In the genomic region with DNA sequence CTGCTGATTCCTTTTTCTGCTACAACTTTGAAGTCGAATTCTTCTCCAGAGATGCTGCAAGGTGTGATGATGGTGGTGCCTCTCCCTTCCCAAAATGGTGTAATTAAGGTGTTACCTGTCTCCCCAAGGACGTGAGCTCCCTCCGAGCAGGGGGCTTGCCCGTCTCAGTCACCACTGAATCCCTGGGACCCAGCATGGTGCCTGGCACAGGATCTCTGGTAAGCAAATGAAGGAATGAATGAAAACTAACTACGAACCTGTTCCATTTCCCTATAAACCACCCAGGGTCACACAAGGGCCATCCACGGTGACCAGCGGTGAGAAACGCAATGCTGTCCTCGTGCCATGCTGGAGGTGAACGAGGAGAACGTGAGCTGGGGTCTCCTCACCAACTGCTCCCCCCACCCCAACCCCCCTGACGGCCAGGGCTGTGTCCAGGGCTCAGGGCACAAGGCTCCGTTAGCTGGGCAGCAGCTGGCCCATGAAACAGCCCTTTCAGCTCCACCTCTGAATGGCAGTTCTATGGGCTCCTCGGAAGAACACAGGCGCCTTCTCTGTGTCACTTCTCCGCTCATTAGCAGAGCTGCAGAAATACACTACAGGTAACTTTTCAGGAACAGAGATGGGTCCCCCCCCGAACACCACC, we compare ENCODE assay signal across 13 cellular contexts.
"Had no signal": no experiment of that assay in that cellular context is flagged by ENCODE, and none has a peak within 500 bp of the region (broad histone marks: within the 10 kb centered on the region; RNA-seq: fewer than 3 reads in every experiment).

No MANE protein-coding gene starts in this region.

- H2AFZ ChIP-seq: parathyroid adenoma had no signal

- H3K9me3 ChIP-seq: left lung, SJCRH30, thyroid gland had no signal

- H3K27me3 ChIP-seq: left lung, SJCRH30, thyroid gland had no signal

- H3K4me3 ChIP-seq: left lung, SJCRH30, thyroid gland had no signal

- H3K36me3 ChIP-seq: SJCRH30, thyroid gland had no signal

- ATAC-seq: activated T-cell treated with anti-CD3 and anti-CD28 coated beads, Interleukin-2, amount 50 U/mL, for 72 hours; left lung; stimulated activated naive CD8-positive, alpha-beta T cell treated with anti-CD3 and anti-CD28 coated beads, Interleukin-15, amount 100 ng/mL, for 72 hours had no signal

- H3K79me2 ChIP-seq: parathyroid adenoma had no signal

- H3K4me1 ChIP-seq: parathyroid adenoma had no signal

- H3K27ac ChIP-seq: left lung, parathyroid adenoma, SJCRH30 had no signal

- H3K9ac ChIP-seq: parathyroid adenoma had no signal

- DNase-seq: activated CD4-positive, alpha-beta memory T cell treated with anti-CD3 and anti-CD28 coated beads for 36 hours; activated CD4-positive, CD25-positive, alpha-beta regulatory T cell treated with anti-CD3 and anti-CD28 coated beads, Interleukin-2, amount 50 U/mL, for 72 hours; activated T-cell treated with anti-CD3 and anti-CD28 coated beads, Interleukin-2, amount 50 U/mL, for 72 hours; central memory CD4-positive, alpha-beta T cell; left lung; retina; stimulated activated CD4-positive, alpha-beta T cell treated with anti-CD3 and anti-CD28 coated beads, Interleukin-15, amount 100 ng/mL, for 24 hours; stimulated activated CD4-positive, alpha-beta T cell treated with anti-CD3 and anti-CD28 coated beads, Interleukin-4, amount 100 ng/mL, for 24 hours; stimulated activated naive CD8-positive, alpha-beta T cell treated with anti-CD3 and anti-CD28 coated beads, Interleukin-15, amount 100 ng/mL, for 72 hours; T-helper 9 cell; thyroid gland had no signal
